Comparison of ENCODE assay signal across 1 cellular context in genomic region chr2:37464064-37464463, GRCh38.
TF ChIP-seq lines count a peak whose summit lies in the region.

No MANE protein-coding gene starts in this region.

TF ChIP-seq in WTC11, 78 proteins besides CTCF, POLR2A, EP300 and RAD21:
- TF ChIP-seq ELF4 (CRISPR knock-in tag; IDR thresholded peaks at IDR 0.05; ENCODE audit: low read depth) = no peak
- no peak for TF ChIP-seq MXD4 (CRISPR knock-in tag; IDR thresholded peaks at IDR 0.05; ENCODE audit: borderline replicate concordance)
- TF ChIP-seq IRF1 (CRISPR knock-in tag; IDR thresholded peaks at IDR 0.05) = no peak
- no peak for TF ChIP-seq NFYB (CRISPR knock-in tag; conservative IDR thresholded peaks at IDR 0.05; ENCODE audit: low read depth)
- TF ChIP-seq GRHL2 (CRISPR knock-in tag; IDR thresholded peaks at IDR 0.05; ENCODE audit: insufficient replicate concordance, severe bottlenecking) = no peak
- TF ChIP-seq KAT7 (CRISPR knock-in tag; IDR thresholded peaks at IDR 0.05; ENCODE audit: borderline replicate concordance) = no peak
- no peak for TF ChIP-seq TCF7 (CRISPR knock-in tag; IDR thresholded peaks at IDR 0.05; ENCODE audit: low read depth)
